In the genomic region with DNA sequence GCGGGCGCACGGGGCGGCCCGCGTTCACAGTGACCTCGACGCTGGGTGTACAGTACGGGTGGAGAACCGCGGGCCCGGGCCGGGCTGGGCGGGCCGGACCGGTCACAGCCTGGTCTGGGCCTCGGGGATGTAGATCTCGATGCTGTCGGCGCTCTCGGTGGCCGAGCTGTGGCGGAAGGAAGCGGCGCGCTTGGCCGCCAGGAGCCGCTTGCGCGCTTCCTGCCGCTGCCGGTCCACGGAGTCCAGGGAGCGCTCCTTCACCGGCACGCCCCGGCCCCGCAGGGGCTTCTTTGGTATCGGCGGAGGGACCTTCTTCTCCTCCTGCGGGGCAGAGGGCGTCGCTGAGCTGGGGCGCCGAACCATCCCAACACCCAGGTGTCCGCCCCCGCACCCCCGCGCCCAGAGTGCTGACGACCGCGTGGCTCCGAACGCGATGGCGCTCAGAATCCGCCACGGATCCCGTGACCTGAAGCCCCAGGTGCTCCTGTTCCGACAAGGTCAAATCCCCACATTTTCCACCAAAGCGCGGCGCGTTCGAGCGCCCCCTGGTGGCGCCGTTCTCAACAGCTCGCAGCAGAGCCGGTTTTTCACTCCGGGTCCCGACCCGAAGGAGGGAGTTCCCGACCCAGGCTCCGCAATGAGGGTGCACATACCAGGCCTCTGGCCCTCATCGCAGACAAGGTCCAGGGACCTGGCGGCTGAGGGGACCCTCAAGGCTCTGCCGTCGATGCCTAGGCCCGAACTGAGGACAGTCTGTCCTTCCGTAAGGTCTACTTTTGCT, we compare ENCODE assay signal across 8 cellular contexts. TPM values are rescaled to one million over a fixed set of nuclear protein-coding genes. Genes with fewer than 3 reads are reported as not detected.
A peak's percentile ranks its signal among the peaks of the same experiment; 100 is the strongest.
DNase-seq lines count a peak whose midpoint lies in the region; ATAC-seq and TF ChIP-seq lines count a peak whose summit lies in the region.

No MANE protein-coding gene starts in this region.

- POLR2A ChIA-PET in GM10248 (lab: Yijun Ruan, JAX), result no interaction called here

- intact Hi-C loops in dorsolateral prefrontal cortex (cut with DNase I) (loop anchor here (5.0 to 10.0 kb wide), 4 partner anchors 61 to 429 kb away; a partner anchor contains a TSS), lower leg skin (cut with DNase I; ENCODE audit: low total_unique reads) (no loop called here)

- peak; percentile 89 for DNase-seq in GM10248 (ENCODE audit: extremely low spot score)
- peak; percentile 52 for DNase-seq in NCI-H226
- peak; percentile 95 to 97 for DNase-seq in activated CD4-positive, alpha-beta T cell treated with anti-CD3 and anti-CD28 coated beads, Interleukin-2, amount 50 U/mL, for 48 hours
- DNase-seq in dorsolateral prefrontal cortex, result peak; percentile 70 to 90 (median 77)
- DNase-seq in lower leg skin (ENCODE audit: low spot score in 2 of 2), result peak; percentile 77 to 98
- DNase-seq in stimulated activated CD4-positive, alpha-beta T cell treated with anti-CD3 and anti-CD28 coated beads, Interleukin-4, amount 100 ng/mL, for 4 hours, result peak; percentile 92 to 95

- TF ChIP-seq POLR2A in lower leg skin (IDR thresholded peaks at IDR 0.05), result no peak

- CTCF ChIA-PET in GM10248 (lab: Yijun Ruan, JAX), result interaction anchor here (0.7 to 5.7 kb wide), 26 partner anchors 8 to 590 kb away, joined by 3 to 73 read pairs (median 5); no protein-coding TSS in a partner anchor

- TF ChIP-seq CTCF in GM10248 (IDR thresholded peaks at IDR 0.05; ENCODE audit: control extremely low read depth, extremely low read depth, low read depth, missing control alignments) (peak; percentile 93), dorsolateral prefrontal cortex (IDR thresholded peaks at IDR 0.05 in 54 of 56, conservative IDR thresholded peaks at IDR 0.05 in 2 of 56; ENCODE audit: low read depth in 1 of 56, partially characterized antibody in 56 of 56) (peak in 55 of 56 donors; percentile 90 to 100 (median 97)), lower leg skin (IDR thresholded peaks at IDR 0.05) (peak in 1 of 3 donors; percentile 84)

- ATAC-seq in HG02642 (IDR thresholded peaks at IDR 0.05; ENCODE audit: poor library complexity, unreplicated experiment), result peak; percentile 73
- ATAC-seq in GM21737 (IDR thresholded peaks at IDR 0.05; ENCODE audit: unreplicated experiment), result no peak

- 1 to 5% methylated on average over 35 to 73 of the region's 81 CpGs for WGBS in lower leg skin, 2 donors

- peak overlapping the region; percentile 44 to 90 (median 72) for H3K4me3 ChIP-seq in dorsolateral prefrontal cortex
- H3K4me3 ChIP-seq in lower leg skin (ENCODE audit: low read depth, poor library complexity, severe bottlenecking), result peak overlapping the region; percentile 66

- peak overlapping the region in 57 of 59 donors; percentile 18 to 93 (median 80) for H3K27ac ChIP-seq in dorsolateral prefrontal cortex

- no peaks in the 10 kb centered on the region for H3K27me3 ChIP-seq in dorsolateral prefrontal cortex

RNA-seq across cellular contexts. Expression of a gene that starts 6.6 kb away (rescaled TPM):
- total RNA-seq in dorsolateral prefrontal cortex (10 to 100 TPM; 28.2 to 65.2 (median 48.3) TPM), lower leg skin (10 to 100 TPM; 22.7 to 28.8 (median 25.7) TPM)
